9 cellular contexts compared by ENCODE assay signal in genomic region chr12:27703720-27704452, GRCh38. TPM values are rescaled to one million over a fixed set of nuclear protein-coding genes. Genes with fewer than 3 reads are reported as not detected.
DNase-seq lines count a peak whose midpoint lies in the region; ATAC-seq, FAIRE-seq and TF ChIP-seq lines count a peak whose summit lies in the region.
"Had no signal": no experiment of that assay in that cellular context is flagged by ENCODE, and none has a peak within 500 bp of the region (broad histone marks: within the 10 kb centered on the region; RNA-seq: fewer than 3 reads in every experiment).

No MANE protein-coding gene starts in this region.

- WGBS in stomach, 5 donors: 1 to 5% (median 3%) methylated on average over 4 of the region's 4 CpGs

- no peak overlapping the region for H3K4me3 ChIP-seq in stomach

- ATAC-seq in CD4-positive, alpha-beta T cell (ENCODE audit: poor library complexity): peak; percentile 99
- ATAC-seq in HG03439 (IDR thresholded peaks at IDR 0.05; ENCODE audit: unreplicated experiment) (peak; percentile 82), esophagus mucosa (peak; percentile 91)
- peak; percentile 92 for ATAC-seq in activated CD8-positive, alpha-beta memory T cell treated with anti-CD3 and anti-CD28 coated beads, Interleukin-2, amount 10 ng/mL, durations not matched to agents 7 days and 5 days
- peak; percentile 76 to 79 for ATAC-seq in natural killer cell treated with Interleukin-12 subunit alpha and Interleukin-12 subunit beta and Interleukin-15 and Interleukin-18, amount 100 ng/mL, for 72 hours

- H3K27me3 ChIP-seq in CD4-positive, alpha-beta T cell (ENCODE audit: control insufficient read depth, insufficient read depth, low read length): no peaks in the 10 kb centered on the region
- H3K27me3 ChIP-seq in stomach: no peaks in the 10 kb centered on the region

- DNase-seq in CD4-positive, alpha-beta T cell: peak; percentile 38 to 63 (median 55)
- peak; percentile 35 for DNase-seq in GM19239 (ENCODE audit: insufficient read length, low spot score)
- DNase-seq in NK-92 (lab: John Stamatoyannopoulos, UW; ENCODE audit: unreplicated experiment): peak; percentile 40
- DNase-seq in activated CD8-positive, alpha-beta memory T cell treated with anti-CD3 and anti-CD28 coated beads, Interleukin-2, amount 10 ng/mL, durations not matched to agents 7 days and 5 days: peak; percentile 83
- peak; percentile 74 for DNase-seq in natural killer cell treated with Interleukin-12 subunit alpha and Interleukin-12 subunit beta and Interleukin-15 and Interleukin-18, amount 100 ng/mL, for 72 hours (ENCODE audit: low spot score)
- peak; percentile 84 for DNase-seq in stomach

- H3K4me1 Mint-ChIP-seq in CD4-positive, alpha-beta T cell (ENCODE audit: low read depth): no peaks in the 10 kb centered on the region
- no peaks in the 10 kb centered on the region for H3K4me1 Mint-ChIP-seq in activated CD8-positive, alpha-beta memory T cell treated with anti-CD3 and anti-CD28 coated beads, Interleukin-2, amount 10 ng/mL, durations not matched to agents 7 days and 5 days
- no peaks in the 10 kb centered on the region for H3K4me1 Mint-ChIP-seq in natural killer cell treated with Interleukin-12 subunit alpha and Interleukin-12 subunit beta and Interleukin-15 and Interleukin-18, amount 100 ng/mL, for 72 hours (ENCODE audit: low read depth in 2 of 2)
- H3K4me1 Mint-ChIP-seq: activated naive CD4-positive, alpha-beta T cell treated with anti-CD3 and anti-CD28 coated beads, Interleukin-2, amount 50 U/mL, for 24 hours had no signal

- H3K27ac Mint-ChIP-seq in CD4-positive, alpha-beta T cell: no peak overlapping the region
- no peak overlapping the region for H3K27ac Mint-ChIP-seq in activated CD8-positive, alpha-beta memory T cell treated with anti-CD3 and anti-CD28 coated beads, Interleukin-2, amount 10 ng/mL, durations not matched to agents 7 days and 5 days
- H3K27ac Mint-ChIP-seq in natural killer cell treated with Interleukin-12 subunit alpha and Interleukin-12 subunit beta and Interleukin-15 and Interleukin-18, amount 100 ng/mL, for 72 hours: no peak overlapping the region
- H3K27ac Mint-ChIP-seq: activated naive CD4-positive, alpha-beta T cell treated with anti-CD3 and anti-CD28 coated beads, Interleukin-2, amount 50 U/mL, for 24 hours had no signal

- no peaks in the 10 kb centered on the region for H3K9me3 ChIP-seq in CD4-positive, alpha-beta T cell (ENCODE audit: control insufficient read depth, low read length)
- H3K9me3 ChIP-seq in stomach: no peaks in the 10 kb centered on the region

- peak; percentile 88 for FAIRE-seq in GM19239 (lab: Jason Lieb, UNC)

- peak; percentile 76 for TF ChIP-seq CTCF in CD4-positive, alpha-beta T cell (IDR thresholded peaks at IDR 0.05)
- TF ChIP-seq CTCF in stomach (IDR thresholded peaks at IDR 0.05): peak in 6 of 7 experiments; percentile 67 to 91 (median 83)

- no peaks in the 10 kb centered on the region for H3K9me3 Mint-ChIP-seq in CD4-positive, alpha-beta T cell
- H3K9me3 Mint-ChIP-seq in activated CD8-positive, alpha-beta memory T cell treated with anti-CD3 and anti-CD28 coated beads, Interleukin-2, amount 10 ng/mL, durations not matched to agents 7 days and 5 days (ENCODE audit: low read depth): no peaks in the 10 kb centered on the region
- no peaks in the 10 kb centered on the region for H3K9me3 Mint-ChIP-seq in natural killer cell treated with Interleukin-12 subunit alpha and Interleukin-12 subunit beta and Interleukin-15 and Interleukin-18, amount 100 ng/mL, for 72 hours
- H3K9me3 Mint-ChIP-seq: activated naive CD4-positive, alpha-beta T cell treated with anti-CD3 and anti-CD28 coated beads, Interleukin-2, amount 50 U/mL, for 24 hours had no signal

- peaks cover 0 to 7% (median 3%) of the 10 kb centered on the region in 4 donors for H3K4me1 ChIP-seq in stomach

- no peaks in the 10 kb centered on the region for H3K27me3 Mint-ChIP-seq in CD4-positive, alpha-beta T cell
- H3K27me3 Mint-ChIP-seq in activated CD8-positive, alpha-beta memory T cell treated with anti-CD3 and anti-CD28 coated beads, Interleukin-2, amount 10 ng/mL, durations not matched to agents 7 days and 5 days: peaks cover 33% of the 10 kb centered on the region
- peaks cover 16 to 17% of the 10 kb centered on the region in 2 donors for H3K27me3 Mint-ChIP-seq in natural killer cell treated with Interleukin-12 subunit alpha and Interleukin-12 subunit beta and Interleukin-15 and Interleukin-18, amount 100 ng/mL, for 72 hours
- H3K27me3 Mint-ChIP-seq: activated naive CD4-positive, alpha-beta T cell treated with anti-CD3 and anti-CD28 coated beads, Interleukin-2, amount 50 U/mL, for 24 hours had no signal

- intact Hi-C loops in CD4-positive, alpha-beta T cell (cut with DNase I, micrococcal nuclease): loop anchor here (1.0 to 10.0 kb wide), 2 partner anchors 269 to 849 kb away; no protein-coding TSS in a partner anchor
- intact Hi-C loops in stomach (cut with DNase I; ENCODE audit: low total_unique reads): no loop called here

- no peak overlapping the region for H3K27ac ChIP-seq in CD4-positive, alpha-beta T cell (ENCODE audit: low read depth, low read length)
- no peak overlapping the region for H3K27ac ChIP-seq in stomach

- POLR2A ChIA-PET in CD4-positive, alpha-beta T cell (lab: Charles Lee): no interaction called here

- CTCF ChIA-PET in CD4-positive, alpha-beta T cell (lab: Charles Lee): no interaction called here
- CTCF ChIA-PET in activated CD8-positive, alpha-beta memory T cell treated with anti-CD3 and anti-CD28 coated beads, Interleukin-2, amount 10 ng/mL, durations not matched to agents 7 days and 5 days (lab: Charles Lee): interaction anchor here (1.0 to 1.3 kb wide), 3 partner anchors 9 to 233 kb away, joined by 3 read pairs; no protein-coding TSS in a partner anchor

- no peak for TF ChIP-seq POLR2A in stomach (IDR thresholded peaks at IDR 0.05)

- no peak overlapping the region for H3K4me3 Mint-ChIP-seq in CD4-positive, alpha-beta T cell
- no peak overlapping the region for H3K4me3 Mint-ChIP-seq in activated CD8-positive, alpha-beta memory T cell treated with anti-CD3 and anti-CD28 coated beads, Interleukin-2, amount 10 ng/mL, durations not matched to agents 7 days and 5 days
- no peak overlapping the region for H3K4me3 Mint-ChIP-seq in natural killer cell treated with Interleukin-12 subunit alpha and Interleukin-12 subunit beta and Interleukin-15 and Interleukin-18, amount 100 ng/mL, for 72 hours
- H3K4me3 Mint-ChIP-seq: activated naive CD4-positive, alpha-beta T cell treated with anti-CD3 and anti-CD28 coated beads, Interleukin-2, amount 50 U/mL, for 24 hours had no signal

- H3K36me3 Mint-ChIP-seq in CD4-positive, alpha-beta T cell (ENCODE audit: low read depth): no peaks in the 10 kb centered on the region
- no peaks in the 10 kb centered on the region for H3K36me3 Mint-ChIP-seq in activated CD8-positive, alpha-beta memory T cell treated with anti-CD3 and anti-CD28 coated beads, Interleukin-2, amount 10 ng/mL, durations not matched to agents 7 days and 5 days
- H3K36me3 Mint-ChIP-seq in natural killer cell treated with Interleukin-12 subunit alpha and Interleukin-12 subunit beta and Interleukin-15 and Interleukin-18, amount 100 ng/mL, for 72 hours: no peaks in the 10 kb centered on the region
- H3K36me3 Mint-ChIP-seq: activated naive CD4-positive, alpha-beta T cell treated with anti-CD3 and anti-CD28 coated beads, Interleukin-2, amount 50 U/mL, for 24 hours had no signal

- TF ChIP-seq EP300 in stomach (IDR thresholded peaks at IDR 0.05): no peak

- no peaks in the 10 kb centered on the region for H3K36me3 ChIP-seq in stomach

RNA-seq across cellular contexts. Expression of gene MRPS35, which starts 6.7 kb away (rescaled TPM):
- total RNA-seq in CD4-positive, alpha-beta T cell: 10 to 100 TPM; 22.1 to 23.9 TPM
- 10 to 100 TPM; 28.8 to 39.9 TPM for total RNA-seq in activated CD8-positive, alpha-beta memory T cell treated with anti-CD3 and anti-CD28 coated beads, Interleukin-2, amount 10 ng/mL, durations not matched to agents 7 days and 5 days
- total RNA-seq in esophagus mucosa (37.7 TPM), stomach (10 to 100 TPM in 3 of 5 donors, 1 to 10 TPM in 2; 9.8 to 71.6 (median 15.6) TPM)
- total RNA-seq in natural killer cell treated with Interleukin-12 subunit alpha and Interleukin-12 subunit beta and Interleukin-15 and Interleukin-18, amount 100 ng/mL, for 72 hours: 10 to 100 TPM; 37.4 to 48.1 TPM
- polyA plus RNA-seq in stomach: 10 to 100 TPM; 28.9 to 61.4 (median 42.8) TPM

RNA-seq across cellular contexts. Expression of gene REP15, which starts 7.6 kb away (rescaled TPM):
- total RNA-seq in CD4-positive, alpha-beta T cell: not detected
- under 1 TPM in 1 of 2 experiments, not detected in 1; 0.61 TPM for total RNA-seq in activated CD8-positive, alpha-beta memory T cell treated with anti-CD3 and anti-CD28 coated beads, Interleukin-2, amount 10 ng/mL, durations not matched to agents 7 days and 5 days
- 0.40 TPM for total RNA-seq in esophagus mucosa
- under 1 TPM; 0.26 to 0.56 TPM for total RNA-seq in natural killer cell treated with Interleukin-12 subunit alpha and Interleukin-12 subunit beta and Interleukin-15 and Interleukin-18, amount 100 ng/mL, for 72 hours
- 10 to 100 TPM in 3 of 5 donors, 1 to 10 TPM in 2; 4.1 to 38.2 (median 11.2) TPM for total RNA-seq in stomach
- polyA plus RNA-seq in stomach: 100 to 1,000 TPM in 1 of 3 donors, 1 to 10 TPM in 2; 3.0 to 115 (median 9.8) TPM
